2 cellular contexts compared by ENCODE assay signal in the genomic region with DNA sequence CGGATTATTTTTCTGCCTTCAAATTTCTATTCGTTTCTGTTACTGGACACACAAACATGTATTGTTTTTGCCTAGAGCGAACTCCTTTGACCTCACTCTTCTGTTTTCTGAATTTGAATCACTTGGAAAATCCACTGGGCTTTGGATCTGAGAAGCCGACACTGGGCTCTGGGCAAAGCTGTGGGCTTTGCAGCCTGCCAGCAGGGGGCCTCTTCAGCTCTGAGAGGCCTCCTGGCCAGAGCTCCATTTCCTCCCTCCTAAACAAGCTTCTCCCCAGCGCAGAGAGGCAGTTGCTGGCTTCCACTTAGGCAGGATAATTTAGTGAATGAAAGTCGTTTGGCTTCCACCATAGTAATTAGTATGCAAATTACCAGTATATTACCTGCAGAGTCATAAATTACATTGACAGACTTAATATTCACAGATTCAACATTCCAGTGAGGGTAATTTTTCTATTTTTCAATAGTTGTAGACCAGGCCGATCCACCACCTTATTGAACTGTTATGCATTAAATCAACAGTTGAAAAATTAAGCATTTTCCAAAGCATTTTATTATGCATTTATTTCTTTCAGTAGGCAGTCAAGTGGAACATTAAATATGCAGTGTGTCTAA.
A peak's percentile ranks its signal among the peaks of the same experiment; 100 is the strongest.
TF ChIP-seq lines count a peak whose summit lies in the region.

No MANE protein-coding gene starts in this region.

TF ChIP-seq in GM23338, 12 proteins besides CTCF, POLR2A, EP300 and RAD21 (continued from another document):
- TF ChIP-seq, protein P1, sequence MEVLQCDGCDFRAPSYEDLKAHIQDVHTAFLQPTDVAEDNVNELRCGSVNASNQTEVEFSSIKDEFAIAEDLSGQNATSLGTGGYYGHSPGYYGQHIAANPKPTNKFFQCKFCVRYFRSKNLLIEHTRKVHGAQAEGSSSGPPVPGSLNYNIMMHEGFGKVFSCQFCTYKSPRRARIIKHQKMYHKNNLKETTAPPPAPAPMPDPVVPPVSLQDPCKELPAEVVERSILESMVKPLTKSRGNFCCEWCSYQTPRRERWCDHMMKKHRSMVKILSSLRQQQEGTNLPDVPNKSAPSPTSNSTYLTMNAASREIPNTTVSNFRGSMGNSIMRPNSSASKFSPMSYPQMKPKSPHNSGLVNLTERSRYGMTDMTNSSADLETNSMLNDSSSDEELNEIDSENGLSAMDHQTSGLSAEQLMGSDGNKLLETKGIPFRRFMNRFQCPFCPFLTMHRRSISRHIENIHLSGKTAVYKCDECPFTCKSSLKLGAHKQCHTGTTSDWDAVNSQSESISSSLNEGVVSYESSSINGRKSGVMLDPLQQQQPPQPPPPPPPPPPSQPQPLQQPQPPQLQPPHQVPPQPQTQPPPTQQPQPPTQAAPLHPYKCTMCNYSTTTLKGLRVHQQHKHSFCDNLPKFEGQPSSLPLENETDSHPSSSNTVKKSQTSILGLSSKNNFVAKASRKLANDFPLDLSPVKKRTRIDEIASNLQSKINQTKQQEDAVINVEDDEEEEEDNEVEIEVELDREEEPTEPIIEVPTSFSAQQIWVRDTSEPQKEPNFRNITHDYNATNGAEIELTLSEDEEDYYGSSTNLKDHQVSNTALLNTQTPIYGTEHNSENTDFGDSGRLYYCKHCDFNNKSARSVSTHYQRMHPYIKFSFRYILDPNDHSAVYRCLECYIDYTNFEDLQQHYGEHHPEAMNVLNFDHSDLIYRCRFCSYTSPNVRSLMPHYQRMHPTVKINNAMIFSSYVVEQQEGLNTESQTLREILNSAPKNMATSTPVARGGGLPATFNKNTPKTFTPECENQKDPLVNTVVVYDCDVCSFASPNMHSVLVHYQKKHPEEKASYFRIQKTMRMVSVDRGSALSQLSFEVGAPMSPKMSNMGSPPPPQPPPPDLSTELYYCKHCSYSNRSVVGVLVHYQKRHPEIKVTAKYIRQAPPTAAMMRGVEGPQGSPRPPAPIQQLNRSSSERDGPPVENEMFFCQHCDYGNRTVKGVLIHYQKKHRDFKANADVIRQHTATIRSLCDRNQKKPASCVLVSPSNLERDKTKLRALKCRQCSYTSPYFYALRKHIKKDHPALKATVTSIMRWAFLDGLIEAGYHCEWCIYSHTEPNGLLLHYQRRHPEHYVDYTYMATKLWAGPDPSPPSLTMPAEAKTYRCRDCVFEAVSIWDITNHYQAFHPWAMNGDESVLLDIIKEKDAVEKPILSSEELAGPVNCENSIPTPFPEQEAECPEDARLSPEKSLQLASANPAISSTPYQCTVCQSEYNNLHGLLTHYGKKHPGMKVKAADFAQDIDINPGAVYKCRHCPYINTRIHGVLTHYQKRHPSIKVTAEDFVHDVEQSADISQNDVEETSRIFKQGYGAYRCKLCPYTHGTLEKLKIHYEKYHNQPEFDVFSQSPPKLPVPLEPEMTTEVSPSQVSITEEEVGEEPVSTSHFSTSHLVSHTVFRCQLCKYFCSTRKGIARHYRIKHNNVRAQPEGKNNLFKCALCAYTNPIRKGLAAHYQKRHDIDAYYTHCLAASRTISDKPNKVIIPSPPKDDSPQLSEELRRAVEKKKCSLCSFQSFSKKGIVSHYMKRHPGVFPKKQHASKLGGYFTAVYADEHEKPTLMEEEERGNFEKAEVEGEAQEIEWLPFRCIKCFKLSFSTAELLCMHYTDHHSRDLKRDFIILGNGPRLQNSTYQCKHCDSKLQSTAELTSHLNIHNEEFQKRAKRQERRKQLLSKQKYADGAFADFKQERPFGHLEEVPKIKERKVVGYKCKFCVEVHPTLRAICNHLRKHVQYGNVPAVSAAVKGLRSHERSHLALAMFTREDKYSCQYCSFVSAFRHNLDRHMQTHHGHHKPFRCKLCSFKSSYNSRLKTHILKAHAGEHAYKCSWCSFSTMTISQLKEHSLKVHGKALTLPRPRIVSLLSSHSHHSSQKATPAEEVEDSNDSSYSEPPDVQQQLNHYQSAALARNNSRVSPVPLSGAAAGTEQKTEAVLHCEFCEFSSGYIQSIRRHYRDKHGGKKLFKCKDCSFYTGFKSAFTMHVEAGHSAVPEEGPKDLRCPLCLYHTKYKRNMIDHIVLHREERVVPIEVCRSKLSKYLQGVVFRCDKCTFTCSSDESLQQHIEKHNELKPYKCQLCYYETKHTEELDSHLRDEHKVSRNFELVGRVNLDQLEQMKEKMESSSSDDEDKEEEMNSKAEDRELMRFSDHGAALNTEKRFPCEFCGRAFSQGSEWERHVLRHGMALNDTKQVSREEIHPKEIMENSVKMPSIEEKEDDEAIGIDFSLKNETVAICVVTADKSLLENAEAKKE (CRISPR knock-in tag; IDR thresholded peaks at IDR 0.05), result peak; percentile 87
- no peak for TF ChIP-seq JUNB (IDR thresholded peaks at IDR 0.05; ENCODE audit: unreplicated experiment)
- no peak for TF ChIP-seq POLR2AphosphoS5 (IDR thresholded peaks at IDR 0.05; ENCODE audit: low read depth)

TF ChIP-seq in GM12878, 131 proteins besides CTCF, POLR2A, EP300 and RAD21 (continued from another document):
- TF ChIP-seq, protein P2, sequence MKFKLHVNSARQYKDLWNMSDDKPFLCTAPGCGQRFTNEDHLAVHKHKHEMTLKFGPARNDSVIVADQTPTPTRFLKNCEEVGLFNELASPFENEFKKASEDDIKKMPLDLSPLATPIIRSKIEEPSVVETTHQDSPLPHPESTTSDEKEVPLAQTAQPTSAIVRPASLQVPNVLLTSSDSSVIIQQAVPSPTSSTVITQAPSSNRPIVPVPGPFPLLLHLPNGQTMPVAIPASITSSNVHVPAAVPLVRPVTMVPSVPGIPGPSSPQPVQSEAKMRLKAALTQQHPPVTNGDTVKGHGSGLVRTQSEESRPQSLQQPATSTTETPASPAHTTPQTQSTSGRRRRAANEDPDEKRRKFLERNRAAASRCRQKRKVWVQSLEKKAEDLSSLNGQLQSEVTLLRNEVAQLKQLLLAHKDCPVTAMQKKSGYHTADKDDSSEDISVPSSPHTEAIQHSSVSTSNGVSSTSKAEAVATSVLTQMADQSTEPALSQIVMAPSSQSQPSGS (IDR thresholded peaks at IDR 0.05; ENCODE audit: low read length), result no peak
- TF ChIP-seq YY1 (IDR thresholded peaks at IDR 0.05; ENCODE audit: low read depth, low read length) (peak; percentile 76), BCL11A (IDR thresholded peaks at IDR 0.05; ENCODE audit: low read depth, low read length) (no peak), SPI1 (IDR thresholded peaks at IDR 0.05; ENCODE audit: borderline replicate concordance, insufficient read depth, low read depth, low read length) (peak; percentile 26; the same call in 1 of the 2 replicates), RUNX3 (IDR thresholded peaks at IDR 0.05; ENCODE audit: low read length) (0 out of 2 replicates have a peak, but pooled peaks have one; percentile 17), ZZZ3 (IDR thresholded peaks at IDR 0.05; ENCODE audit: control insufficient read depth, insufficient read length, low read depth) (no peak), RELA (IDR thresholded peaks at IDR 0.05; ENCODE audit: borderline replicate concordance, partially characterized antibody) (no peak), SREBF2 (IDR thresholded peaks at IDR 0.05; ENCODE audit: low read length) (no peak)
- TF ChIP-seq, protein P3, sequence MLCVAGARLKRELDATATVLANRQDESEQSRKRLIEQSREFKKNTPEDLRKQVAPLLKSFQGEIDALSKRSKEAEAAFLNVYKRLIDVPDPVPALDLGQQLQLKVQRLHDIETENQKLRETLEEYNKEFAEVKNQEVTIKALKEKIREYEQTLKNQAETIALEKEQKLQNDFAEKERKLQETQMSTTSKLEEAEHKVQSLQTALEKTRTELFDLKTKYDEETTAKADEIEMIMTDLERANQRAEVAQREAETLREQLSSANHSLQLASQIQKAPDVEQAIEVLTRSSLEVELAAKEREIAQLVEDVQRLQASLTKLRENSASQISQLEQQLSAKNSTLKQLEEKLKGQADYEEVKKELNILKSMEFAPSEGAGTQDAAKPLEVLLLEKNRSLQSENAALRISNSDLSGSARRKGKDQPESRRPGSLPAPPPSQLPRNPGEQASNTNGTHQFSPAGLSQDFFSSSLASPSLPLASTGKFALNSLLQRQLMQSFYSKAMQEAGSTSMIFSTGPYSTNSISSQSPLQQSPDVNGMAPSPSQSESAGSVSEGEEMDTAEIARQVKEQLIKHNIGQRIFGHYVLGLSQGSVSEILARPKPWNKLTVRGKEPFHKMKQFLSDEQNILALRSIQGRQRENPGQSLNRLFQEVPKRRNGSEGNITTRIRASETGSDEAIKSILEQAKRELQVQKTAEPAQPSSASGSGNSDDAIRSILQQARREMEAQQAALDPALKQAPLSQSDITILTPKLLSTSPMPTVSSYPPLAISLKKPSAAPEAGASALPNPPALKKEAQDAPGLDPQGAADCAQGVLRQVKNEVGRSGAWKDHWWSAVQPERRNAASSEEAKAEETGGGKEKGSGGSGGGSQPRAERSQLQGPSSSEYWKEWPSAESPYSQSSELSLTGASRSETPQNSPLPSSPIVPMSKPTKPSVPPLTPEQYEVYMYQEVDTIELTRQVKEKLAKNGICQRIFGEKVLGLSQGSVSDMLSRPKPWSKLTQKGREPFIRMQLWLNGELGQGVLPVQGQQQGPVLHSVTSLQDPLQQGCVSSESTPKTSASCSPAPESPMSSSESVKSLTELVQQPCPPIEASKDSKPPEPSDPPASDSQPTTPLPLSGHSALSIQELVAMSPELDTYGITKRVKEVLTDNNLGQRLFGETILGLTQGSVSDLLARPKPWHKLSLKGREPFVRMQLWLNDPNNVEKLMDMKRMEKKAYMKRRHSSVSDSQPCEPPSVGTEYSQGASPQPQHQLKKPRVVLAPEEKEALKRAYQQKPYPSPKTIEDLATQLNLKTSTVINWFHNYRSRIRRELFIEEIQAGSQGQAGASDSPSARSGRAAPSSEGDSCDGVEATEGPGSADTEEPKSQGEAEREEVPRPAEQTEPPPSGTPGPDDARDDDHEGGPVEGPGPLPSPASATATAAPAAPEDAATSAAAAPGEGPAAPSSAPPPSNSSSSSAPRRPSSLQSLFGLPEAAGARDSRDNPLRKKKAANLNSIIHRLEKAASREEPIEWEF (IDR thresholded peaks at IDR 0.05; ENCODE audit: insufficient replicate concordance, low read depth, low read length), result no peak
